Comparison of ENCODE assay signal across 17 cellular contexts in the genomic region with DNA sequence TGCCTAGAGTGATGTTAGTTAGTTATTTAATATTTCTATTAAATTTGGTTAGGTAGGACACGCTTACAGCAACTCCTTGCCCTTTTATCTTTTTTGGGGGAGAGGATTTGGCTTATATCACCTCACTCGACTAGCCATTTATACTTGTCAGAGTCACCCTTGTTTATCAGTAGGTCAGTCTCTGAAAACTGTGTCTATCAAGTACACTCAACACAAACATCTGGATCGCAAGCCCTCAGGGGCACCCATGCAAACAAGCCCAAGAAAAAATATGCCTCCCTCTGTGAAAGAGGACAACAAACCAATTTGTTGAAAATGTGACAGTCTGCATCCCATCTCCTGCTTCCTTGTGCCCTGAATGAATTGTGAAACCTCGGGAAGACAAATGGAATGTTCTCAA.
DNase-seq lines count a peak whose midpoint lies in the region; ATAC-seq and TF ChIP-seq lines count a peak whose summit lies in the region.
"Had no signal": no experiment of that assay in that cellular context is flagged by ENCODE, and none has a peak within 500 bp of the region (broad histone marks: within the 10 kb centered on the region; RNA-seq: fewer than 3 reads in every experiment).

No MANE protein-coding gene starts in this region.

- H3K9ac ChIP-seq in mesendoderm (ENCODE audit: low read length) = no peak overlapping the region
- H3K9ac ChIP-seq: BLaER1, GM23248 had no signal

- no peak for TF ChIP-seq CTCF in heart left ventricle (IDR thresholded peaks at IDR 0.05)
- TF ChIP-seq CTCF in suprapubic skin (IDR thresholded peaks at IDR 0.05) = no peak

- H3K4me2 ChIP-seq in mesendoderm (ENCODE audit: low read length) = no peak overlapping the region
- H3K4me2 ChIP-seq: BLaER1 had no signal

- no peak overlapping the region for H2AK5ac ChIP-seq in mesendoderm (ENCODE audit: low read length)

- no peak for DNase-seq in Right ventricle myocardium superior
- no peak for DNase-seq in cardiac septum (ENCODE audit: low spot score)
- DNase-seq in heart left ventricle = no peak
- DNase-seq in mesendoderm = peak; percentile 35
- no peak for DNase-seq in kidney glomerular epithelial cell (lab: John Stamatoyannopoulos, UW)
- DNase-seq in activated CD4-positive, CD25-positive, alpha-beta regulatory T cell treated with anti-CD3 and anti-CD28 coated beads, Interleukin-2, amount 50 U/mL, for 72 hours = no peak
- no peak for DNase-seq in suprapubic skin (ENCODE audit: low spot score in 2 of 2)
- DNase-seq: 8988T; AML-193; Caco-2; CD8-positive, alpha-beta memory T cell; DND-41; GDM1; GM23248 had no signal

- H3K36me3 ChIP-seq in heart left ventricle = no peaks in the 10 kb centered on the region
- no peaks in the 10 kb centered on the region for H3K36me3 ChIP-seq in mesendoderm (ENCODE audit: control insufficient read depth, insufficient read depth, low read length)
- H3K36me3 ChIP-seq in suprapubic skin = no peaks in the 10 kb centered on the region
- H3K36me3 ChIP-seq: BLaER1 had no signal

- H3K4ac ChIP-seq in mesendoderm (ENCODE audit: low read depth, low read length) = no peak overlapping the region

- H2BK5ac ChIP-seq in mesendoderm (ENCODE audit: low read length) = no peak overlapping the region

- H2BK120ac ChIP-seq in mesendoderm (ENCODE audit: low read depth, low read length) = no peak overlapping the region

- no peaks in the 10 kb centered on the region for H3K27me3 ChIP-seq in heart left ventricle
- H3K27me3 ChIP-seq in mesendoderm (ENCODE audit: insufficient read depth, low read length, poor library complexity) = no peaks in the 10 kb centered on the region
- H3K27me3 ChIP-seq in suprapubic skin = no peaks in the 10 kb centered on the region
- H3K27me3 ChIP-seq: BLaER1 had no signal

- H3K9me3 ChIP-seq in heart left ventricle = no peaks in the 10 kb centered on the region
- H3K9me3 ChIP-seq in suprapubic skin = no peaks in the 10 kb centered on the region
- H3K9me3 ChIP-seq: BLaER1, Caco-2 had no signal

- no peaks in the 10 kb centered on the region for H3K79me2 ChIP-seq in mesendoderm (ENCODE audit: control insufficient read depth, insufficient read depth, low read length)

- H3K56ac ChIP-seq in mesendoderm (ENCODE audit: low read length) = no peak overlapping the region

- intact Hi-C loops in Right ventricle myocardium superior (cut with DNase I) = loop anchor here (10.0 kb wide), 1 partner anchor 144 kb away; a partner anchor contains a TSS
- intact Hi-C loops in cardiac septum (cut with DNase I) = no loop called here
- intact Hi-C loops in heart left ventricle (cut with DNase I) = no loop called here

- H3K23ac ChIP-seq in mesendoderm (ENCODE audit: low read length) = no peak overlapping the region

- H3K27ac ChIP-seq in heart left ventricle = peak overlapping the region in 7 of 12 donors; percentile 6 to 43 (median 30)
- no peak overlapping the region for H3K27ac ChIP-seq in mesendoderm (ENCODE audit: low read depth, low read length)
- no peak overlapping the region for H3K27ac ChIP-seq in suprapubic skin
- H3K27ac ChIP-seq: BLaER1, GM23248 had no signal

- no peak for TF ChIP-seq EP300 in suprapubic skin (IDR thresholded peaks at IDR 0.05)

- no peaks in the 10 kb centered on the region for H3K79me1 ChIP-seq in mesendoderm (ENCODE audit: low read length)

- no peak overlapping the region for H2BK15ac ChIP-seq in mesendoderm (replicated peaks; ENCODE audit: low read depth)

- ATAC-seq in Right ventricle myocardium superior (ENCODE audit: poor library complexity) (peak; percentile 55), heart left ventricle (peak; percentile 9 to 56 (median 26))
- ATAC-seq: HCT116, HepG2 had no signal

- TF ChIP-seq POLR2A in heart left ventricle (IDR thresholded peaks at IDR 0.05) (no peak), suprapubic skin (IDR thresholded peaks at IDR 0.05) (no peak)

- peaks cover 0 to 30% (median 12%) of the 10 kb centered on the region in 12 donors for H3K4me1 ChIP-seq in heart left ventricle
- no peaks in the 10 kb centered on the region for H3K4me1 ChIP-seq in mesendoderm (ENCODE audit: control insufficient read depth, low read depth, low read length)
- H3K4me1 ChIP-seq in suprapubic skin = no peaks in the 10 kb centered on the region
- H3K4me1 ChIP-seq: BLaER1, Caco-2 had no signal

- H4K8ac ChIP-seq in mesendoderm (ENCODE audit: low read depth, low read length) = no peak overlapping the region

- no peak overlapping the region for H4K5ac ChIP-seq in mesendoderm (ENCODE audit: low read length)

- H3K4me3 ChIP-seq in heart left ventricle = no peak overlapping the region
- H3K4me3 ChIP-seq in mesendoderm (ENCODE audit: low read length) = no peak overlapping the region
- no peak overlapping the region for H3K4me3 ChIP-seq in suprapubic skin
- H3K4me3 ChIP-seq: BLaER1, GM23248 had no signal

- no peak overlapping the region for H3K18ac ChIP-seq in mesendoderm (ENCODE audit: low read length)

- 17 to 23% (median 21%) methylated on average over 4 of the region's 4 CpGs for WGBS in heart left ventricle, 4 donors
- WGBS in mesendoderm (ENCODE audit: extremely low coverage, insufficient coverage, low lambda C conversion rate) = no CpG with 5 or more reads among the region's 4 CpGs
- WGBS in suprapubic skin = 56% methylated on average over 4 of the region's 4 CpGs

Comparison
In these comparisons a context has a peak if more than half of its experiments do, and no peak if none do; other contexts are left out.
1. H3K27ac ChIP-seq: peak in heart left ventricle (7 of 12); none in mesendoderm (single experiment) and suprapubic skin (single experiment).